17 cellular contexts compared by ENCODE assay signal in the genomic region with DNA sequence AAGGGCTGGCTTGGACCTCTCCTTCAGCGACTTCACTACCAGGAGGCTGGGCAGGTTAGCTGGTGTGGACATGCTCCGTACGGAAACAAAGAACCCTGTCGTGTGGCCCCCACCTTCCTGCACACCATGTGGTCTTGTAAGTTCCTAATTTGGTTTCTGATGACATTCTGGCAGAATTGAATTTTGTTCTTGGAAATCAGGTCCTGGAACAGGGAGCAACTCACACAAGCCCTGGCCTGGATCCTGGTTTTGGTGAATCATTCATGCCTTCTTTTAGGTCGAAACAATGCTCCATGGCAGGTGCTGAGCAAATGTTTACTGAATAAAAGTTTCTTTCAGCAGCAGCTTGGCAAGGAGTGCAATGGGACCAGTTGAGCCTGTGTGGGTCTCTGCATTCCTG.
"Had no signal": no experiment of that assay in that cellular context is flagged by ENCODE, and none has a peak within 500 bp of the region (broad histone marks: within the 10 kb centered on the region; RNA-seq: fewer than 3 reads in every experiment).

No MANE protein-coding gene starts in this region.

- H3K27me3 Mint-ChIP-seq: activated CD4-positive, alpha-beta memory T cell treated with anti-CD3 and anti-CD28 coated beads for 36 hours; stimulated activated naive CD8-positive, alpha-beta T cell treated with anti-CD3 and anti-CD28 coated beads, Interleukin-15, Interleukin-2, amounts not matched to agents 100 ng/mL and 50 ng/mL, for 24 hours; T-cell had no signal

- H3K27me3 ChIP-seq: testis had no signal

- H3K27ac ChIP-seq: coronary artery, testis, VCaP had no signal

- DNase-seq: activated CD4-positive, alpha-beta memory T cell treated with anti-CD3 and anti-CD28 coated beads for 36 hours; activated naive CD8-positive, alpha-beta T cell treated with anti-CD3 and anti-CD28 coated beads, Interleukin-2, amount 10 ng/mL, durations not matched to agents 7 days and 5 days; activated T-cell treated with anti-CD3 and anti-CD28 coated beads, Interleukin-2, amount 50 U/mL, for 72 hours; central memory CD4-positive, alpha-beta T cell; effector CD4-positive, alpha-beta T cell; glutamatergic neuron; mucosa of descending colon; natural killer cell; stimulated activated CD4-positive, alpha-beta T cell treated with anti-CD3 and anti-CD28 coated beads, Interleukin-4, amount 100 ng/mL, for 1 hour; stimulated activated CD8-positive, alpha-beta memory T cell treated with anti-CD3 and anti-CD28 coated beads, Interleukin-4, amount 100 ng/mL, for 48 hours; T-cell; T1000; testis had no signal

- H3K27ac Mint-ChIP-seq: activated CD4-positive, alpha-beta memory T cell treated with anti-CD3 and anti-CD28 coated beads for 36 hours; activated naive CD8-positive, alpha-beta T cell treated with anti-CD3 and anti-CD28 coated beads, Interleukin-2, amount 10 ng/mL, durations not matched to agents 7 days and 5 days; activated T-cell treated with anti-CD3 and anti-CD28 coated beads, Interleukin-2, amount 50 U/mL, for 72 hours; natural killer cell; stimulated activated naive CD8-positive, alpha-beta T cell treated with anti-CD3 and anti-CD28 coated beads, Interleukin-15, Interleukin-2, amounts not matched to agents 100 ng/mL and 50 ng/mL, for 24 hours; T-cell had no signal

- ATAC-seq: activated T-cell treated with anti-CD3 and anti-CD28 coated beads, Interleukin-2, amount 50 U/mL, for 72 hours; mucosa of descending colon; natural killer cell; T-cell had no signal

- H3K4me1 ChIP-seq: testis had no signal

- H3K4me1 Mint-ChIP-seq: natural killer cell had no signal

- FAIRE-seq: endothelial cell of umbilical vein had no signal

- H3K36me3 Mint-ChIP-seq: activated CD4-positive, alpha-beta memory T cell treated with anti-CD3 and anti-CD28 coated beads for 36 hours; natural killer cell; T-cell had no signal

- H3K9me3 Mint-ChIP-seq: activated CD4-positive, alpha-beta memory T cell treated with anti-CD3 and anti-CD28 coated beads for 36 hours; natural killer cell; stimulated activated naive CD8-positive, alpha-beta T cell treated with anti-CD3 and anti-CD28 coated beads, Interleukin-15, Interleukin-2, amounts not matched to agents 100 ng/mL and 50 ng/mL, for 24 hours; T-cell had no signal

- H3K9me3 ChIP-seq: mucosa of descending colon, testis had no signal

- H3K4me3 Mint-ChIP-seq: activated CD4-positive, alpha-beta memory T cell treated with anti-CD3 and anti-CD28 coated beads for 36 hours; activated naive CD8-positive, alpha-beta T cell treated with anti-CD3 and anti-CD28 coated beads, Interleukin-2, amount 10 ng/mL, durations not matched to agents 7 days and 5 days; activated T-cell treated with anti-CD3 and anti-CD28 coated beads, Interleukin-2, amount 50 U/mL, for 72 hours; natural killer cell; stimulated activated naive CD8-positive, alpha-beta T cell treated with anti-CD3 and anti-CD28 coated beads, Interleukin-15, Interleukin-2, amounts not matched to agents 100 ng/mL and 50 ng/mL, for 24 hours; T-cell had no signal

- H3K4me3 ChIP-seq: coronary artery, mucosa of descending colon, testis had no signal
